ENCODE assay signal across 1 cellular context in the genomic region with DNA sequence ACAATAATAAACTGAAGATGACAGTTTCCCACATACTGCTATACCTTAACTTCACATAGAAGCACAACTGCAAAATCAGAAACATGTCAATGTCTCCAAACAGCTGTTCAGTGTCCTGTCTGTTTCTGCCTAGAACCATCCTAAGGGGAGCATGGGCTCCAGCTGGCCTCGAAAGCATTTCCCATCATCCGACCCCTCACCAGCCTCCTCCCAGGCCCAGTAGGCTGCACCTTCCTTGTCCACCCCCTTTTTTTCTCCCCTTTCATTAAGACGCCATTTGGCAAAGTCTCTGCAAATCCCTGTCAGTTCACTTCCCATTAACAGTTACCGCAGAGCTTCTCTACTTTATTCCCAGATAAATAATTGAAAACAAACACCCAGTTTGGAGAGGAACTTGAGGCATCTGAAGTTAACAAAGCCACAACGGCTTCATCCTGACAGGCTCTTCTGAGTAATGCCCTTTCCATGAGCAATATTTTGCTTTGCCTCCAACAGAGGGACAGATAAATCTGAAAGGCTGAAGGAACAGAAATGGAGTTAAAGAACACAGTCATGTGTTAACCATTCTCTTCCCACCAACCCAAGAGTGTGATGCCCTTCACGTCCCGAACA.
TF ChIP-seq lines count a peak whose summit lies in the region.

No MANE protein-coding gene starts in this region.

TF ChIP-seq in IMR-90, 13 proteins besides CTCF, POLR2A, EP300 and RAD21:
- TF ChIP-seq MAFK (IDR thresholded peaks at IDR 0.05; ENCODE audit: low read depth, low read length) (no peak), NFE2L2 (IDR thresholded peaks at IDR 0.05; ENCODE audit: low read depth, low read length) (no peak), CEBPB (IDR thresholded peaks at IDR 0.05; ENCODE audit: low read depth, low read length) (no peak), FOS (IDR thresholded peaks at IDR 0.05; ENCODE audit: low read depth, low read length) (no peak), MAZ (IDR thresholded peaks at IDR 0.05; ENCODE audit: borderline replicate concordance, low read depth, low read length) (no peak), CHD1 (IDR thresholded peaks at IDR 0.05; ENCODE audit: low read depth, low read length) (no peak), MXI1 (IDR thresholded peaks at IDR 0.05; ENCODE audit: borderline replicate concordance, low read depth, low read length) (no peak), RFX5 (IDR thresholded peaks at IDR 0.05; ENCODE audit: low read depth, low read length) (no peak), SMC3 (IDR thresholded peaks at IDR 0.05; ENCODE audit: low read depth, low read length) (no peak), RCOR1 (IDR thresholded peaks at IDR 0.05; ENCODE audit: insufficient replicate concordance, low read length) (no peak), BHLHE40 (IDR thresholded peaks at IDR 0.05; ENCODE audit: low read depth, low read length) (no peak)
- TF ChIP-seq, protein P1, sequence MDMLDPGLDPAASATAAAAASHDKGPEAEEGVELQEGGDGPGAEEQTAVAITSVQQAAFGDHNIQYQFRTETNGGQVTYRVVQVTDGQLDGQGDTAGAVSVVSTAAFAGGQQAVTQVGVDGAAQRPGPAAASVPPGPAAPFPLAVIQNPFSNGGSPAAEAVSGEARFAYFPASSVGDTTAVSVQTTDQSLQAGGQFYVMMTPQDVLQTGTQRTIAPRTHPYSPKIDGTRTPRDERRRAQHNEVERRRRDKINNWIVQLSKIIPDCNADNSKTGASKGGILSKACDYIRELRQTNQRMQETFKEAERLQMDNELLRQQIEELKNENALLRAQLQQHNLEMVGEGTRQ (IDR thresholded peaks at IDR 0.05; ENCODE audit: low read depth, low read length): no peak
- TF ChIP-seq, protein P2, sequence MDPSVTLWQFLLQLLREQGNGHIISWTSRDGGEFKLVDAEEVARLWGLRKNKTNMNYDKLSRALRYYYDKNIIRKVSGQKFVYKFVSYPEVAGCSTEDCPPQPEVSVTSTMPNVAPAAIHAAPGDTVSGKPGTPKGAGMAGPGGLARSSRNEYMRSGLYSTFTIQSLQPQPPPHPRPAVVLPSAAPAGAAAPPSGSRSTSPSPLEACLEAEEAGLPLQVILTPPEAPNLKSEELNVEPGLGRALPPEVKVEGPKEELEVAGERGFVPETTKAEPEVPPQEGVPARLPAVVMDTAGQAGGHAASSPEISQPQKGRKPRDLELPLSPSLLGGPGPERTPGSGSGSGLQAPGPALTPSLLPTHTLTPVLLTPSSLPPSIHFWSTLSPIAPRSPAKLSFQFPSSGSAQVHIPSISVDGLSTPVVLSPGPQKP (IDR thresholded peaks at IDR 0.05; ENCODE audit: borderline replicate concordance, low read depth, low read length): no peak
TF ChIP-seq in IMR-90: peak in this region for 0.
